ENCODE assay signal across 8 cellular contexts in the genomic region with DNA sequence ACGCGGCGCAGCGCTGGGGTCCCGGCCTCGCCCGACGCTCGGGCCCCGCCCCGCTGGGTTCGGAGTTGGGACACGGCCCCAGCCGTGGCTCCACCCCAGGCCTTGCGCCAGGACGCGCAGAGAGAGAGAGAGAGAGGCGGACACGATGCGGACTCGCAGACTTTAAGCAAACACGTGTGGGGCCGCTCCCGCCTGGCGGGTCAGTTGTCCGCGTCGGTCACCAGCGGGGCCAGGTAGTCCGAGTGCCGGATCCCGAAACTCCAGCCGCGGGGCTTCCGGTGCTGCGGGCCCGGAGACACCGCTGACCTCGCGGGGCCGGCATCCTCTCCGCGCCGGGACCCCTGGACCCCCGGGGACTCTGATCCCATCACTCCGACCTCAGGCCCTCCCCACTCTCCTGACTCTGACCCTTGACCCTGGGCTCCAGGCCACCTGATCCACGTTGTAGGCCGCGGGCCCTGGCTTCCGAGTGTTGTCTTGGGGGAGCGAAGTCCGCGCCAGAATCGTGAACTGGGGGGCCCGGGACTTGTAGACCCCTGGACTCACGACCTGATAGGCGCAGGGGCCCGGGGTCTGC. TPM values are rescaled to one million over a fixed set of nuclear protein-coding genes. Genes with fewer than 3 reads are reported as not detected.
DNase-seq lines count a peak whose midpoint lies in the region; ATAC-seq, FAIRE-seq and TF ChIP-seq lines count a peak whose summit lies in the region.

No MANE protein-coding gene starts in this region.

- no peak for TF ChIP-seq CTCF in CD8-positive, alpha-beta T cell (IDR thresholded peaks at IDR 0.05)
- no peak for TF ChIP-seq CTCF in OCI-LY3 (IDR thresholded peaks at IDR 0.05; ENCODE audit: low read depth, low read length)
- TF ChIP-seq CTCF in MCF 10A (IDR thresholded peaks at IDR 0.05; ENCODE audit: unreplicated experiment) = no peak
- TF ChIP-seq CTCF in kidney (IDR thresholded peaks at IDR 0.05; ENCODE audit: borderline replicate concordance, extremely low read depth, insufficient read depth) = no peak

- peak overlapping the region; percentile 80 for H3K27ac Mint-ChIP-seq in CD8-positive, alpha-beta T cell
- peak overlapping the region; percentile 97 for H3K27ac Mint-ChIP-seq in MCF 10A (ENCODE audit: low read depth, unreplicated experiment)

- H3K9ac ChIP-seq in OCI-LY3 (ENCODE audit: low read length) (peak overlapping the region; percentile 99), kidney (ENCODE audit: low read length in 2 of 2) (peak overlapping the region; percentile 26 to 73)

- no peaks in the 10 kb centered on the region for H3K36me3 ChIP-seq in CD8-positive, alpha-beta T cell (ENCODE audit: insufficient read depth, low read length)
- H3K36me3 ChIP-seq in OCI-LY3 (replicated peaks; ENCODE audit: low read depth, low read length) (no peaks in the 10 kb centered on the region), kidney (ENCODE audit: control insufficient read depth in 1 of 2, insufficient read depth in 2 of 2, low read length in 2 of 2) (no peaks in the 10 kb centered on the region)

- POLR2A ChIA-PET in CD8-positive, alpha-beta T cell (lab: Charles Lee) = interaction anchor here (0.6 to 3.3 kb wide), 6 partner anchors 9 to 91 kb away, joined by 3 to 17 read pairs (median 7); a partner anchor contains a TSS
- POLR2A ChIA-PET in MCF 10A (lab: Yijun Ruan, JAX) = interaction anchor here (0.6 to 7.1 kb wide), 17 partner anchors 9 to 98 kb away, joined by 3 to 170 read pairs (median 8); a partner anchor contains a TSS

- H3K79me2 ChIP-seq in OCI-LY3 (ENCODE audit: low read length) = peaks cover 4% of the 10 kb centered on the region; the same call in 1 of the 2 replicates

- intact Hi-C loops in CD8-positive, alpha-beta T cell (cut with DNase I, micrococcal nuclease) = no loop called here
- intact Hi-C loops in MCF 10A (cut with micrococcal nuclease) = loop anchor here (2.0 kb wide), 1 partner anchor 90 kb away; no protein-coding TSS in a partner anchor
- intact Hi-C loops in kidney (cut with DNase I) = no loop called here

- no peak overlapping the region for H2AFZ ChIP-seq in OCI-LY3 (ENCODE audit: low read depth, low read length)

- H3K4me3 Mint-ChIP-seq in CD8-positive, alpha-beta T cell = peak overlapping the region; percentile 87
- H3K4me3 Mint-ChIP-seq in MCF 10A (ENCODE audit: unreplicated experiment) = peak overlapping the region; percentile 85

- H3K9me3 ChIP-seq in CD8-positive, alpha-beta T cell (ENCODE audit: low read length) = no peaks in the 10 kb centered on the region
- H3K9me3 ChIP-seq in OCI-LY3 (ENCODE audit: insufficient read depth, low read length) (no peaks in the 10 kb centered on the region), kidney (ENCODE audit: control insufficient read depth in 1 of 2, low read length in 2 of 2) (no peaks in the 10 kb centered on the region)

- H3K4me1 ChIP-seq in CD8-positive, alpha-beta T cell (ENCODE audit: insufficient read depth, low read length) = peaks cover 31% of the 10 kb centered on the region
- H3K4me1 ChIP-seq in OCI-LY3 (ENCODE audit: low read length) (peaks cover 38% of the 10 kb centered on the region), kidney (ENCODE audit: control insufficient read depth in 1 of 2, insufficient read depth in 1 of 2, low read depth in 1 of 2, low read length in 2 of 2) (peaks cover 0 to 19% of the 10 kb centered on the region in 2 donors)

- H3K4me1 Mint-ChIP-seq in CD8-positive, alpha-beta T cell (ENCODE audit: low read depth) = peaks cover 25% of the 10 kb centered on the region
- H3K4me1 Mint-ChIP-seq in MCF 10A (ENCODE audit: insufficient read depth, unreplicated experiment) = peaks cover 22% of the 10 kb centered on the region

- no peak for ATAC-seq in CD8-positive, alpha-beta T cell
- ATAC-seq in GM21529 (IDR thresholded peaks at IDR 0.05; ENCODE audit: unreplicated experiment) = peak; percentile 1

- peak overlapping the region; percentile 95 for H3K4me2 ChIP-seq in OCI-LY3 (ENCODE audit: low read length)

- CTCF ChIA-PET in CD8-positive, alpha-beta T cell (lab: Charles Lee) = interaction anchor here (1.4 kb wide), 2 partner anchors 9 to 57 kb away, joined by 3 to 4 read pairs; no protein-coding TSS in a partner anchor
- CTCF ChIA-PET in MCF 10A (lab: Yijun Ruan, JAX) = no interaction called here

- H4K20me1 ChIP-seq in OCI-LY3 (ENCODE audit: insufficient read depth, low read length) = no peaks in the 10 kb centered on the region

- H3K36me3 Mint-ChIP-seq in CD8-positive, alpha-beta T cell = no peaks in the 10 kb centered on the region
- peaks cover 42% of the 10 kb centered on the region for H3K36me3 Mint-ChIP-seq in MCF 10A (ENCODE audit: insufficient read depth, unreplicated experiment)

- no peaks in the 10 kb centered on the region for H3K27me3 ChIP-seq in CD8-positive, alpha-beta T cell (ENCODE audit: insufficient read depth, low read length)
- H3K27me3 ChIP-seq in OCI-LY3 (ENCODE audit: low read depth, low read length) = no peaks in the 10 kb centered on the region

- H3K4me3 ChIP-seq in CD8-positive, alpha-beta T cell (ENCODE audit: low read depth, low read length) = peak overlapping the region; percentile 64
- H3K4me3 ChIP-seq in OCI-LY3 (ENCODE audit: low read length) (peak overlapping the region; percentile 98), kidney (ENCODE audit: low read length in 2 of 2) (peak overlapping the region; percentile 24 to 56)

- BruUV-seq in MCF 10A (replicated peaks; lab: Mats Ljungman, UMichigan) = no TSS peak

- peak in 3 of 7 experiments; percentile 29 to 62 (median 51) for DNase-seq in CD8-positive, alpha-beta T cell
- DNase-seq in MCF 10A (ENCODE audit: unreplicated experiment) (peak; percentile 90), kidney (no peak), GDM1 (lab: John Stamatoyannopoulos, UW) (no peak), NCI-H2196 treated with DMSO at 0.1 percent for 48 hours (lab: John Stamatoyannopoulos, UW; ENCODE audit: unreplicated experiment) (no peak)
- DNase-seq in stimulated activated CD8-positive, alpha-beta memory T cell treated with anti-CD3 and anti-CD28 coated beads, Interleukin-7, amount 100 ng/mL, for 24 hours (ENCODE audit: low read depth) = peak; percentile 30

- H3K9me3 Mint-ChIP-seq in CD8-positive, alpha-beta T cell = no peaks in the 10 kb centered on the region
- no peaks in the 10 kb centered on the region for H3K9me3 Mint-ChIP-seq in MCF 10A (ENCODE audit: unreplicated experiment)

- FAIRE-seq in kidney (lab: Jason Lieb, UNC) = no peak

- peak overlapping the region; percentile 81 for H3K27ac ChIP-seq in CD8-positive, alpha-beta T cell (ENCODE audit: low read depth, low read length)
- peak overlapping the region; percentile 80 for H3K27ac ChIP-seq in OCI-LY3 (ENCODE audit: low read length)
- peak overlapping the region; percentile 87 to 96 for H3K27ac ChIP-seq in kidney (ENCODE audit: low read depth in 2 of 2, low read length in 2 of 2)

- peaks cover 8% of the 10 kb centered on the region for H3K27me3 Mint-ChIP-seq in CD8-positive, alpha-beta T cell (ENCODE audit: low read depth)
- no peaks in the 10 kb centered on the region for H3K27me3 Mint-ChIP-seq in MCF 10A (ENCODE audit: insufficient read depth, unreplicated experiment)

RNA-seq across cellular contexts. Expression of a gene that starts 0.6 kb away (rescaled TPM):
- 1 to 10 TPM; 3.4 to 4.7 TPM for total RNA-seq in CD8-positive, alpha-beta T cell
- total RNA-seq in MCF 10A (2022) = 41.0 and 54.4 TPM in 2 replicates
- 163 TPM for total RNA-seq in kidney
- 22.2 TPM for polyA plus RNA-seq in kidney (ENCODE audit: insufficient read depth, low read depth, low replicate concordance)

RNA-seq across cellular contexts. Expression of a gene that starts 5.0 kb away (rescaled TPM):
- 1 to 10 TPM; 1.5 to 4.2 TPM for total RNA-seq in CD8-positive, alpha-beta T cell
- total RNA-seq in MCF 10A (2022) (2.4 and 5.4 TPM in 2 replicates), kidney (4.1 TPM)
- polyA plus RNA-seq in kidney (ENCODE audit: insufficient read depth, low read depth, low replicate concordance) = 1.1 TPM

RNA-seq across cellular contexts. Expression of a gene that starts 15.3 kb away (rescaled TPM):
- 1 to 10 TPM; 2.1 to 2.3 TPM for total RNA-seq in CD8-positive, alpha-beta T cell
- 0.98 and 4.1 TPM in 2 replicates for total RNA-seq in MCF 10A (2022)
- total RNA-seq in kidney = 16.1 TPM
- polyA plus RNA-seq in kidney (ENCODE audit: insufficient read depth, low read depth, low replicate concordance) = 1.4 TPM

RNA-seq across cellular contexts. Expression of a gene that starts 22.3 kb away (rescaled TPM):
- total RNA-seq in CD8-positive, alpha-beta T cell = 100 to 1,000 TPM; 206 to 209 TPM
- total RNA-seq in MCF 10A (2022) = 31.6 and 39.8 TPM in 2 replicates
- total RNA-seq in kidney = 41.5 TPM
- polyA plus RNA-seq in kidney (ENCODE audit: insufficient read depth, low read depth, low replicate concordance) = 31.4 TPM

RNA-seq across cellular contexts. Expression of a gene that starts 22.9 kb away (rescaled TPM):
- total RNA-seq in CD8-positive, alpha-beta T cell = 10 to 100 TPM; 87.8 to 92.0 TPM
- total RNA-seq in MCF 10A (2022) (49.4 and 50.9 TPM in 2 replicates), kidney (77.9 TPM)
- polyA plus RNA-seq in kidney (ENCODE audit: insufficient read depth, low read depth, low replicate concordance) = 41.7 TPM

Comparison
In these comparisons a context has a peak if more than half of its experiments do, and no peak if none do; other contexts are left out.
1. DNase-seq: peak in MCF 10A (single experiment) and stimulated activated CD8-positive, alpha-beta memory T cell treated with anti-CD3 and anti-CD28 coated beads, Interleukin-7, amount 100 ng/mL, for 24 hours (single experiment); none in kidney (single experiment), GDM1 (single experiment) and NCI-H2196 treated with DMSO at 0.1 percent for 48 hours (single experiment).
2. H3K4me3 ChIP-seq: peak in every context shown above with its lines; median percentile 98 in OCI-LY3; 64 in CD8-positive, alpha-beta T cell; 40 in kidney.
3. Peak in every context shown above with its lines, with median percentiles within 50 percentile points of each other: H3K27ac ChIP-seq.